9 cellular contexts compared by ENCODE assay signal in genomic region chr17:8384801-8385335, GRCh38. TPM values are rescaled to one million over a fixed set of nuclear protein-coding genes. Genes with fewer than 3 reads are reported as not detected.
A peak's percentile ranks its signal among the peaks of the same experiment; 100 is the strongest.
DNase-seq lines count a peak whose midpoint lies in the region; ATAC-seq and TF ChIP-seq lines count a peak whose summit lies in the region.
"Had no signal": no experiment of that assay in that cellular context is flagged by ENCODE, and none has a peak within 500 bp of the region (broad histone marks: within the 10 kb centered on the region; RNA-seq: fewer than 3 reads in every experiment).

No MANE protein-coding gene starts in this region.

- H3K27ac Mint-ChIP-seq in CD4-positive, alpha-beta T cell = peak overlapping the region; percentile 91

- DNase-seq in CD4-positive, alpha-beta T cell = no peak
- DNase-seq in astrocyte of the spinal cord (ENCODE audit: low read depth, low spot score) (peak; percentile 77), NCI-H1048 (lab: John Stamatoyannopoulos, UW) (no peak), NCI-H1436 (lab: John Stamatoyannopoulos, UW) (no peak)

- POLR2A ChIA-PET in CD4-positive, alpha-beta T cell (lab: Charles Lee) = interaction anchor here (2.1 kb wide), 1 partner anchor 8 kb away, joined by 6 read pairs; no protein-coding TSS in a partner anchor

- TF ChIP-seq CTCF in CD4-positive, alpha-beta T cell (IDR thresholded peaks at IDR 0.05) = no peak
- TF ChIP-seq CTCF in astrocyte of the spinal cord (IDR thresholded peaks at IDR 0.05; ENCODE audit: low read depth, low read length) (no peak), liver (IDR thresholded peaks at IDR 0.05; ENCODE audit: low read depth, low read length, missing input control) (no peak)

- in situ Hi-C loops in astrocyte of the spinal cord (cut with HindIII; ENCODE audit: low sequenced_read_pairs) = no loop called here

- H3K4me3 ChIP-seq in astrocyte of the spinal cord (ENCODE audit: low read depth, low read length) = no peak overlapping the region
- H3K4me3 ChIP-seq in liver (ENCODE audit: low read depth in 1 of 3, low read length in 3 of 3) = no peak overlapping the region

- intact Hi-C loops in CD4-positive, alpha-beta T cell (cut with DNase I, micrococcal nuclease) = loop anchor here (5.0 to 10.0 kb wide), 4 partner anchors 163 to 1370 kb away; partner anchors contain the start of genes CCDC42 (in 1 of the 2) and RNASEK (in 1 of the 2)

- no peaks in the 10 kb centered on the region for H3K27me3 ChIP-seq in CD4-positive, alpha-beta T cell (ENCODE audit: control insufficient read depth, insufficient read depth, low read length)
- H3K27me3 ChIP-seq in liver (ENCODE audit: control insufficient read depth in 4 of 4, insufficient read depth in 4 of 4, low read length in 3 of 4) = no peaks in the 10 kb centered on the region

- no peaks in the 10 kb centered on the region for H3K9me3 Mint-ChIP-seq in CD4-positive, alpha-beta T cell

- H3K27ac ChIP-seq in CD4-positive, alpha-beta T cell (ENCODE audit: low read depth, low read length) = no peak overlapping the region
- H3K27ac ChIP-seq in liver (ENCODE audit: low read depth in 1 of 2, low read length in 2 of 2) = peak overlapping the region; percentile 25 to 28

- peaks cover 41% of the 10 kb centered on the region for H3K36me3 Mint-ChIP-seq in CD4-positive, alpha-beta T cell (ENCODE audit: low read depth)

- CTCF ChIA-PET in CD4-positive, alpha-beta T cell (lab: Charles Lee) = interaction anchor here (1.4 kb wide), 1 partner anchor 9 kb away, joined by 4 read pairs; no protein-coding TSS in a partner anchor

- no peak for TF ChIP-seq EP300 in Ishikawa (IDR thresholded peaks at IDR 0.05; ENCODE audit: borderline replicate concordance)

- H3K9ac ChIP-seq in liver (ENCODE audit: low read depth in 1 of 2, low read length in 2 of 2) = peak overlapping the region in 1 of 2 donors; percentile 32

- H3K4me1 Mint-ChIP-seq in CD4-positive, alpha-beta T cell (ENCODE audit: low read depth) = peaks cover 50% of the 10 kb centered on the region

- peaks cover 5 to 16% (median 14%) of the 10 kb centered on the region in 4 donors for H3K36me3 ChIP-seq in liver (ENCODE audit: control insufficient read depth in 4 of 4, insufficient read depth in 3 of 4, low read depth in 1 of 4, low read length in 3 of 4)

- TF ChIP-seq RAD21 in Ishikawa (IDR thresholded peaks at IDR 0.05; ENCODE audit: low read depth) = no peak
- TF ChIP-seq RAD21 in liver (IDR thresholded peaks at IDR 0.05) = no peak

- H3K9me3 ChIP-seq in CD4-positive, alpha-beta T cell (ENCODE audit: control insufficient read depth, low read length) = no peaks in the 10 kb centered on the region
- no peaks in the 10 kb centered on the region for H3K9me3 ChIP-seq in liver (ENCODE audit: control insufficient read depth in 4 of 4, low read length in 3 of 4)

- 81% methylated on average over 11 of the region's 11 CpGs for WGBS in liver

- H3K4me3 Mint-ChIP-seq in CD4-positive, alpha-beta T cell = peak overlapping the region; percentile 95

- ATAC-seq in CD4-positive, alpha-beta T cell (ENCODE audit: poor library complexity) = no peak
- ATAC-seq in HG03442 (IDR thresholded peaks at IDR 0.05; ENCODE audit: unreplicated experiment) (no peak), GM21786 (IDR thresholded peaks at IDR 0.05; ENCODE audit: unreplicated experiment) (no peak)

- H3K27me3 Mint-ChIP-seq in CD4-positive, alpha-beta T cell = no peaks in the 10 kb centered on the region

- peaks cover 13 to 38% (median 27%) of the 10 kb centered on the region in 4 donors for H3K4me1 ChIP-seq in liver (ENCODE audit: control insufficient read depth in 4 of 4, insufficient read depth in 4 of 4, low read length in 3 of 4)

TF ChIP-seq in Ishikawa, 13 proteins besides CTCF, POLR2A, EP300 and RAD21:
- TF ChIP-seq, protein P1, sequence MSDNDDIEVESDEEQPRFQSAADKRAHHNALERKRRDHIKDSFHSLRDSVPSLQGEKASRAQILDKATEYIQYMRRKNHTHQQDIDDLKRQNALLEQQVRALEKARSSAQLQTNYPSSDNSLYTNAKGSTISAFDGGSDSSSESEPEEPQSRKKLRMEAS (IDR thresholded peaks at IDR 0.05) = peak; percentile 62
- TF ChIP-seq TEAD4 (IDR thresholded peaks at IDR 0.05) = peak; percentile 68; the same call in 1 of the 2 replicates
- TF ChIP-seq, protein P2, sequence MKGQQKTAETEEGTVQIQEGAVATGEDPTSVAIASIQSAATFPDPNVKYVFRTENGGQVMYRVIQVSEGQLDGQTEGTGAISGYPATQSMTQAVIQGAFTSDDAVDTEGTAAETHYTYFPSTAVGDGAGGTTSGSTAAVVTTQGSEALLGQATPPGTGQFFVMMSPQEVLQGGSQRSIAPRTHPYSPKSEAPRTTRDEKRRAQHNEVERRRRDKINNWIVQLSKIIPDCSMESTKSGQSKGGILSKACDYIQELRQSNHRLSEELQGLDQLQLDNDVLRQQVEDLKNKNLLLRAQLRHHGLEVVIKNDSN (IDR thresholded peaks at IDR 0.05) = no peak

TF ChIP-seq in liver, 16 proteins besides CTCF, POLR2A, EP300 and RAD21:
- peak; percentile 34 for TF ChIP-seq NR2F2 (IDR thresholded peaks at IDR 0.05)
- TF ChIP-seq FOXA1 (IDR thresholded peaks at IDR 0.05) = no peak
- no peak for TF ChIP-seq EGR1 (IDR thresholded peaks at IDR 0.05; ENCODE audit: low read depth in 2 of 2)
- TF ChIP-seq YY1 (IDR thresholded peaks at IDR 0.05) = no peak
- TF ChIP-seq ATF3 (IDR thresholded peaks at IDR 0.05) = no peak
- TF ChIP-seq JUND (IDR thresholded peaks at IDR 0.05) = no peak
- no peak for TF ChIP-seq ZBTB33 (IDR thresholded peaks at IDR 0.05)
- peak in 1 of 2 donors; percentile 11 for TF ChIP-seq RXRA (IDR thresholded peaks at IDR 0.05)

RNA-seq across cellular contexts. Expression of gene RPL26, which starts 1.9 kb away (rescaled TPM):
- total RNA-seq in CD4-positive, alpha-beta T cell = 1,000 to 10,000 TPM; 2,959 to 3,104 TPM
- 1,000 to 10,000 TPM in 1 of 2 donors, 100 to 1,000 TPM in 1; 989 to 1,192 TPM for total RNA-seq in liver
- polyA plus RNA-seq in liver = 1,000 to 10,000 TPM in 1 of 2 donors, 100 to 1,000 TPM in 1; 309 to 1,118 TPM

RNA-seq across cellular contexts. Expression of gene RNF222, which starts 12.8 kb away (rescaled TPM):
- total RNA-seq in CD4-positive, alpha-beta T cell = 1 to 10 TPM; 1.2 TPM
- total RNA-seq in liver = not detected
- polyA plus RNA-seq in liver = not detected
- total RNA-seq: aorta had no signal
- polyA plus RNA-seq: aorta had no signal

RNA-seq across cellular contexts. Expression of gene ODF4, which starts 45.2 kb away (rescaled TPM):
- not detected for total RNA-seq in CD4-positive, alpha-beta T cell
- total RNA-seq in liver = not detected
- not detected for polyA plus RNA-seq in liver
- total RNA-seq: aorta had no signal
- polyA plus RNA-seq: aorta had no signal

RNA-seq across cellular contexts. Expression of gene NDEL1, which starts 50.8 kb away (rescaled TPM):
- 100 to 1,000 TPM; 300 to 313 TPM for total RNA-seq in CD4-positive, alpha-beta T cell
- 10 to 100 TPM; 49.1 to 52.3 TPM for total RNA-seq in liver
- 10 to 100 TPM; 15.3 to 21.7 TPM for polyA plus RNA-seq in liver
